2 cellular contexts compared by ENCODE assay signal in the genomic region with DNA sequence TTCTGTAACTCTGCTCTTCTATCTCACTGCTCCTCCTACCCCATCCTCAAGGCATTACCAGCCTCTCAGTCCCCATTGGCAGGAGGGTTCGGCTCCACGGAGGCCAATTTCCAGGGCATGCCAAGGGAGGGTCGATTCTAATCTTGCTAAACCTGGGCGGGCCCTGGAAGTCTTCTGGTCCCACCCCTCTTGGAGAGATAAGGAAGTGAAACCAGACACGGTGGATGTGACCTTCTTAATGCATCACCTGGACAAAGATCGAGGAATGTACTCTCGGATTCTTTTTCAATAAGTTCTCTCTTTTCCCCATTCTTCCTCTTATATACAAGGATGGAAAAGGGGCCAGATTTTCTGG.
A peak's percentile ranks its signal among the peaks of the same experiment; 100 is the strongest.
TF ChIP-seq lines count a peak whose summit lies in the region.

No MANE protein-coding gene starts in this region.

TF ChIP-seq in HCT116, 20 proteins besides CTCF, POLR2A, EP300 and RAD21:
- TF ChIP-seq ATF3 (IDR thresholded peaks at IDR 0.05) (no peak), CEBPB (IDR thresholded peaks at IDR 0.05; ENCODE audit: low read depth) (no peak), TCF7L2 (IDR thresholded peaks at IDR 0.05; ENCODE audit: borderline replicate concordance, extremely low read depth, insufficient read depth, insufficient read length) (no peak), ELF1 (IDR thresholded peaks at IDR 0.05; ENCODE audit: borderline replicate concordance, low read depth) (no peak), SP1 (IDR thresholded peaks at IDR 0.05; ENCODE audit: low read depth) (no peak), POLR2AphosphoS5 (IDR thresholded peaks at IDR 0.05; ENCODE audit: low read depth, low read length) (peak; percentile 42; the same call in 1 of the 2 replicates)
- TF ChIP-seq, protein P1, sequence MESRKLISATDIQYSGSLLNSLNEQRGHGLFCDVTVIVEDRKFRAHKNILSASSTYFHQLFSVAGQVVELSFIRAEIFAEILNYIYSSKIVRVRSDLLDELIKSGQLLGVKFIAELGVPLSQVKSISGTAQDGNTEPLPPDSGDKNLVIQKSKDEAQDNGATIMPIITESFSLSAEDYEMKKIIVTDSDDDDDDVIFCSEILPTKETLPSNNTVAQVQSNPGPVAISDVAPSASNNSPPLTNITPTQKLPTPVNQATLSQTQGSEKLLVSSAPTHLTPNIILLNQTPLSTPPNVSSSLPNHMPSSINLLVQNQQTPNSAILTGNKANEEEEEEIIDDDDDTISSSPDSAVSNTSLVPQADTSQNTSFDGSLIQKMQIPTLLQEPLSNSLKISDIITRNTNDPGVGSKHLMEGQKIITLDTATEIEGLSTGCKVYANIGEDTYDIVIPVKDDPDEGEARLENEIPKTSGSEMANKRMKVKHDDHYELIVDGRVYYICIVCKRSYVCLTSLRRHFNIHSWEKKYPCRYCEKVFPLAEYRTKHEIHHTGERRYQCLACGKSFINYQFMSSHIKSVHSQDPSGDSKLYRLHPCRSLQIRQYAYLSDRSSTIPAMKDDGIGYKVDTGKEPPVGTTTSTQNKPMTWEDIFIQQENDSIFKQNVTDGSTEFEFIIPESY (IDR thresholded peaks at IDR 0.05; ENCODE audit: extremely low read depth, insufficient replicate concordance, low read length): no peak

TF ChIP-seq in endothelial cell of umbilical vein, 7 proteins besides CTCF, POLR2A, EP300 and RAD21:
- TF ChIP-seq MYC (IDR thresholded peaks at IDR 0.05; ENCODE audit: low read depth, low read length) (no peak), EZH2 (IDR thresholded peaks at IDR 0.05; ENCODE audit: borderline replicate concordance, low read depth, low read length, severe bottlenecking) (no peak), GATA2 (IDR thresholded peaks at IDR 0.05; ENCODE audit: insufficient read depth, insufficient read length, low read depth, low read length) (no peak), FOS (IDR thresholded peaks at IDR 0.05; ENCODE audit: borderline replicate concordance, insufficient read depth, low read length) (no peak), POLR2AphosphoS5 (IDR thresholded peaks at IDR 0.05; ENCODE audit: insufficient read depth, low read depth, low read length) (no peak), JUN (IDR thresholded peaks at IDR 0.05; ENCODE audit: borderline replicate concordance, insufficient read depth, insufficient read length, low read depth) (no peak), MAX (IDR thresholded peaks at IDR 0.05; ENCODE audit: insufficient read depth, insufficient read length) (no peak)
